In genomic region chr6:4762294-4762693, GRCh38 we compare ENCODE assay signal across 27 cellular contexts.
"Had no signal": no experiment of that assay in that cellular context is flagged by ENCODE, and none has a peak within 500 bp of the region (broad histone marks: within the 10 kb centered on the region; RNA-seq: fewer than 3 reads in every experiment).

No MANE protein-coding gene starts in this region.

- H3K9me3 ChIP-seq: thyroid gland, vagina had no signal

- H3K4me3 ChIP-seq: neural progenitor cell, ovary, psoas muscle, right lobe of liver, sigmoid colon, smooth muscle cell, spleen, stomach, thoracic aorta, thyroid gland, tibial nerve, upper lobe of left lung, vagina had no signal

- H3K4me1 ChIP-seq: neural progenitor cell, parathyroid adenoma, psoas muscle, right lobe of liver, sigmoid colon, spleen, stomach, thyroid gland, tibial nerve, upper lobe of left lung, vagina had no signal

- FAIRE-seq: urothelium cell line had no signal

- H3K36me3 ChIP-seq: neural progenitor cell, ovary, right lobe of liver, sigmoid colon, spleen, stomach, thoracic aorta, thyroid gland, tibial nerve, upper lobe of left lung, vagina had no signal

- H3K27ac ChIP-seq: neural progenitor cell, ovary, parathyroid adenoma, psoas muscle, right lobe of liver, sigmoid colon, spleen, stomach, thoracic aorta, thyroid gland, tibial nerve, upper lobe of left lung, vagina had no signal

- H3K27me3 ChIP-seq: neural progenitor cell, ovary, right lobe of liver, sigmoid colon, stomach, thyroid gland, tibial nerve, upper lobe of left lung, vagina had no signal

- DNase-seq: naive thymus-derived CD4-positive, alpha-beta T cell; natural killer cell; occipital lobe; ovary; posterior cingulate gyrus; psoas muscle; right cardiac atrium; right lobe of liver; sigmoid colon; spleen; stimulated activated CD4-positive, alpha-beta T cell treated with anti-CD3 and anti-CD28 coated beads, Interleukin-12 subunit alpha, Interleukin-12 subunit beta, amount 100 ng/mL, for 4 hours; stimulated activated CD4-positive, alpha-beta T cell treated with anti-CD3 and anti-CD28 coated beads, Interleukin-1b, Interleukin-23, amount 100 ng/mL, for 48 hours; stimulated activated CD4-positive, alpha-beta T cell treated with anti-CD3 and anti-CD28 coated beads, Interleukin-2, amount 100 ng/mL, for 48 hours; stimulated activated CD4-positive, alpha-beta T cell treated with anti-CD3 and anti-CD28 coated beads, Interleukin-4, amount 100 ng/mL, for 24 hours; stimulated activated naive B cell treated with anti-CD40 and anti-IgM and Interleukin-4, amounts not matched to agents 10 μg/mL and 1 μg/mL and 100 μg/mL, for 72 hours; stimulated activated naive CD4-positive, alpha-beta T cell treated with Interleukin-2 at 50 U/mL for 16 hours; stomach; thyroid gland; trophoblast cell; upper lobe of left lung had no signal
